In genomic region chr3:30617069-30617468, GRCh38 we compare ENCODE assay signal across 15 cellular contexts. TPM values are rescaled to one million over a fixed set of nuclear protein-coding genes. Genes with fewer than 3 reads are reported as not detected.
DNase-seq lines count a peak whose midpoint lies in the region; ATAC-seq and TF ChIP-seq lines count a peak whose summit lies in the region.
"Had no signal": no experiment of that assay in that cellular context is flagged by ENCODE, and none has a peak within 500 bp of the region (broad histone marks: within the 10 kb centered on the region; RNA-seq: fewer than 3 reads in every experiment).

No MANE protein-coding gene starts in this region.

- CTCF ChIA-PET in CD8-positive, alpha-beta T cell (lab: Charles Lee) = interaction anchor here (0.6 to 3.5 kb wide), 7 partner anchors 10 to 296 kb away, joined by 3 to 18 read pairs (median 6); partner anchors contain the start of gene TGFBR2

- intact Hi-C loops in CD8-positive, alpha-beta T cell (cut with DNase I, micrococcal nuclease) = loop anchor here in 1 of 2 experiments (1.0 to 2.0 kb wide), 3 partner anchors 10 to 48 kb away; no protein-coding TSS in a partner anchor
- intact Hi-C loops in activated T-helper 2 cell treated with anti-CD3 and anti-CD28 coated beads, Interferon-gamma antibody, Interleukin-2, Interleukin-4, amounts not matched to agents 10 μg/mL and 5 μg/mL and 100 μg/mL, durations not matched to agents 14 hours and 24 hours and 36 hours (cut with micrococcal nuclease) = loop anchor here (5.0 kb wide), 1 partner anchor 1140 kb away; no protein-coding TSS in a partner anchor

- H3K4me2 ChIP-seq in BLaER1 treated with 17β-estradiol and CSF1 and Interleukin-3, amounts not matched to agents 10 nM and 100 nM = peak overlapping the region in 7 of 11 experiments; percentile 25 to 87 (median 53); a peak in 11 of 22 replicates

- peak overlapping the region; percentile 75 for H3K4me3 Mint-ChIP-seq in CD8-positive, alpha-beta T cell
- H3K4me3 Mint-ChIP-seq in activated T-helper 2 cell treated with anti-CD3 and anti-CD28 coated beads, Interferon-gamma antibody, Interleukin-2, Interleukin-4, amounts not matched to agents 10 μg/mL and 5 μg/mL and 100 μg/mL, durations not matched to agents 14 hours and 24 hours and 36 hours (ENCODE audit: low read depth) = peak overlapping the region; percentile 65
- peak overlapping the region; percentile 65 to 90 (median 80) for H3K4me3 Mint-ChIP-seq in naive thymus-derived CD8-positive, alpha-beta T cell

- DNase-seq in CD8-positive, alpha-beta T cell = no peak
- DNase-seq in activated T-helper 2 cell treated with anti-CD3 and anti-CD28 coated beads, Interferon-gamma antibody, Interleukin-2, Interleukin-4, amounts not matched to agents 10 μg/mL and 5 μg/mL and 100 μg/mL, durations not matched to agents 14 hours and 24 hours and 36 hours (ENCODE audit: low spot score) = no peak
- DNase-seq in naive thymus-derived CD8-positive, alpha-beta T cell = peak in 1 of 10 donors; percentile 44
- DNase-seq in NCI-H2107 (lab: John Stamatoyannopoulos, UW) (no peak), NCI-H2171 (lab: John Stamatoyannopoulos, UW) (no peak)
- DNase-seq: C1 segment of cervical spinal cord; DND-41; left colon; NCI-H1436 treated with DMSO at 0.1 percent for 48 hours; NCI-H446; psoas muscle; SIG-M5; stimulated activated CD4-positive, alpha-beta T cell treated with anti-CD3 and anti-CD28 coated beads, Interleukin-15, amount 100 ng/mL, for 24 hours had no signal

- H3K36me3 Mint-ChIP-seq in CD8-positive, alpha-beta T cell = peaks cover 47% of the 10 kb centered on the region
- peaks cover 56% of the 10 kb centered on the region for H3K36me3 Mint-ChIP-seq in activated T-helper 2 cell treated with anti-CD3 and anti-CD28 coated beads, Interferon-gamma antibody, Interleukin-2, Interleukin-4, amounts not matched to agents 10 μg/mL and 5 μg/mL and 100 μg/mL, durations not matched to agents 14 hours and 24 hours and 36 hours (ENCODE audit: low read depth)
- peaks cover 14 to 62% (median 32%) of the 10 kb centered on the region in 3 donors for H3K36me3 Mint-ChIP-seq in naive thymus-derived CD8-positive, alpha-beta T cell

- peak overlapping the region; percentile 92 for H3K27ac Mint-ChIP-seq in CD8-positive, alpha-beta T cell
- peak overlapping the region; percentile 81 for H3K27ac Mint-ChIP-seq in activated T-helper 2 cell treated with anti-CD3 and anti-CD28 coated beads, Interferon-gamma antibody, Interleukin-2, Interleukin-4, amounts not matched to agents 10 μg/mL and 5 μg/mL and 100 μg/mL, durations not matched to agents 14 hours and 24 hours and 36 hours
- H3K27ac Mint-ChIP-seq in naive thymus-derived CD8-positive, alpha-beta T cell = peak overlapping the region; percentile 89 to 100 (median 92)

- H3K4me3 ChIP-seq in BLaER1 treated with 17β-estradiol and CSF1 and Interleukin-3, amounts not matched to agents 10 nM and 100 nM = no peak overlapping the region
- H3K4me3 ChIP-seq in CD8-positive, alpha-beta T cell (ENCODE audit: low read depth, low read length) = peak overlapping the region; percentile 28
- H3K4me3 ChIP-seq: psoas muscle had no signal

- H3K27me3 Mint-ChIP-seq in CD8-positive, alpha-beta T cell (ENCODE audit: low read depth) = no peaks in the 10 kb centered on the region
- H3K27me3 Mint-ChIP-seq in activated T-helper 2 cell treated with anti-CD3 and anti-CD28 coated beads, Interferon-gamma antibody, Interleukin-2, Interleukin-4, amounts not matched to agents 10 μg/mL and 5 μg/mL and 100 μg/mL, durations not matched to agents 14 hours and 24 hours and 36 hours (ENCODE audit: low read depth) = no peaks in the 10 kb centered on the region
- H3K27me3 Mint-ChIP-seq in naive thymus-derived CD8-positive, alpha-beta T cell = no peaks in the 10 kb centered on the region

- no peaks in the 10 kb centered on the region for H3K9me3 Mint-ChIP-seq in CD8-positive, alpha-beta T cell
- H3K9me3 Mint-ChIP-seq in activated T-helper 2 cell treated with anti-CD3 and anti-CD28 coated beads, Interferon-gamma antibody, Interleukin-2, Interleukin-4, amounts not matched to agents 10 μg/mL and 5 μg/mL and 100 μg/mL, durations not matched to agents 14 hours and 24 hours and 36 hours = no peaks in the 10 kb centered on the region
- H3K9me3 Mint-ChIP-seq in naive thymus-derived CD8-positive, alpha-beta T cell = no peaks in the 10 kb centered on the region

- peaks cover 93% of the 10 kb centered on the region for H3K4me1 Mint-ChIP-seq in CD8-positive, alpha-beta T cell (ENCODE audit: low read depth)
- H3K4me1 Mint-ChIP-seq in activated T-helper 2 cell treated with anti-CD3 and anti-CD28 coated beads, Interferon-gamma antibody, Interleukin-2, Interleukin-4, amounts not matched to agents 10 μg/mL and 5 μg/mL and 100 μg/mL, durations not matched to agents 14 hours and 24 hours and 36 hours (ENCODE audit: low read depth) = peaks cover 93% of the 10 kb centered on the region
- H3K4me1 Mint-ChIP-seq in naive thymus-derived CD8-positive, alpha-beta T cell = peaks cover 46 to 99% (median 94%) of the 10 kb centered on the region in 4 donors

- H3K9ac ChIP-seq in BLaER1 treated with 17β-estradiol and CSF1 and Interleukin-3, amounts not matched to agents 10 nM and 100 nM = no peak overlapping the region

- POLR2A ChIA-PET in CD8-positive, alpha-beta T cell (lab: Charles Lee) = interaction anchor here (0.6 to 6.7 kb wide), 13 partner anchors 11 to 915 kb away, joined by 3 to 58 read pairs (median 5); partner anchors contain the start of genes STT3B and TGFBR2
- POLR2A ChIA-PET in naive thymus-derived CD8-positive, alpha-beta T cell (lab: Charles Lee) = interaction anchor here (0.7 to 16.0 kb wide), 15 partner anchors 10 to 260 kb away, joined by 3 to 315 read pairs (median 6); partner anchors contain the start of gene TGFBR2

- peaks cover 90 to 100% (median 97%) of the 10 kb centered on the region in 10 experiments for H3K4me1 ChIP-seq in BLaER1 treated with 17β-estradiol and CSF1 and Interleukin-3, amounts not matched to agents 10 nM and 100 nM
- H3K4me1 ChIP-seq in CD8-positive, alpha-beta T cell (ENCODE audit: insufficient read depth, low read length) = peaks cover 86% of the 10 kb centered on the region

- TF ChIP-seq CTCF in CD8-positive, alpha-beta T cell (IDR thresholded peaks at IDR 0.05) = no peak

- no peaks in the 10 kb centered on the region for H3K27me3 ChIP-seq in BLaER1 treated with 17β-estradiol and CSF1 and Interleukin-3, amounts not matched to agents 10 nM and 100 nM
- no peaks in the 10 kb centered on the region for H3K27me3 ChIP-seq in CD8-positive, alpha-beta T cell (ENCODE audit: insufficient read depth, low read length)

- no peak overlapping the region for H3K27ac ChIP-seq in BLaER1 treated with 17β-estradiol and CSF1 and Interleukin-3, amounts not matched to agents 10 nM and 100 nM
- H3K27ac ChIP-seq in CD8-positive, alpha-beta T cell (ENCODE audit: low read depth, low read length) = peak overlapping the region; percentile 32
- H3K27ac ChIP-seq: psoas muscle had no signal

- peaks cover 9 to 98% (median 65%) of the 10 kb centered on the region in 11 experiments; a peak in 21 of 22 replicates for H3K36me3 ChIP-seq in BLaER1 treated with 17β-estradiol and CSF1 and Interleukin-3, amounts not matched to agents 10 nM and 100 nM
- H3K36me3 ChIP-seq in CD8-positive, alpha-beta T cell (ENCODE audit: insufficient read depth, low read length) = no peaks in the 10 kb centered on the region

- H4K20me1 ChIP-seq in BLaER1 treated with 17β-estradiol and CSF1 and Interleukin-3, amounts not matched to agents 10 nM and 100 nM = peaks cover 65 to 100% (median 100%) of the 10 kb centered on the region in 11 experiments

- peaks cover 0 to 6% (median 0%) of the 10 kb centered on the region in 11 experiments; a peak in 1 of 22 replicates for H3K9me3 ChIP-seq in BLaER1 treated with 17β-estradiol and CSF1 and Interleukin-3, amounts not matched to agents 10 nM and 100 nM (replicated peaks in 1 of 11)
- H3K9me3 ChIP-seq in CD8-positive, alpha-beta T cell (ENCODE audit: low read length) = no peaks in the 10 kb centered on the region
- H3K9me3 ChIP-seq: psoas muscle had no signal

- ATAC-seq in CD8-positive, alpha-beta T cell = peak; percentile 41
- peak; percentile 33 to 58 for ATAC-seq in naive thymus-derived CD8-positive, alpha-beta T cell
- no peak for ATAC-seq in GM21515 (IDR thresholded peaks at IDR 0.05; ENCODE audit: unreplicated experiment)
- ATAC-seq: left colon, psoas muscle had no signal

RNA-seq across cellular contexts. Expression of gene TGFBR2, which starts 10.7 kb away (rescaled TPM):
- total RNA-seq in CD8-positive, alpha-beta T cell = 100 to 1,000 TPM; 191 to 197 TPM
- total RNA-seq in activated T-helper 2 cell treated with anti-CD3 and anti-CD28 coated beads, Interferon-gamma antibody, Interleukin-2, Interleukin-4, amounts not matched to agents 10 μg/mL and 5 μg/mL and 100 μg/mL, durations not matched to agents 14 hours and 24 hours and 36 hours = 19.5 and 19.8 TPM in 2 replicates
- total RNA-seq in naive thymus-derived CD8-positive, alpha-beta T cell = 100 to 1,000 TPM; 260 to 268 TPM
- polyA plus RNA-seq in naive thymus-derived CD8-positive, alpha-beta T cell = 100 to 1,000 TPM; 128 to 226 (median 131) TPM
